ENCODE assay signal across 35 cellular contexts in the genomic region with DNA sequence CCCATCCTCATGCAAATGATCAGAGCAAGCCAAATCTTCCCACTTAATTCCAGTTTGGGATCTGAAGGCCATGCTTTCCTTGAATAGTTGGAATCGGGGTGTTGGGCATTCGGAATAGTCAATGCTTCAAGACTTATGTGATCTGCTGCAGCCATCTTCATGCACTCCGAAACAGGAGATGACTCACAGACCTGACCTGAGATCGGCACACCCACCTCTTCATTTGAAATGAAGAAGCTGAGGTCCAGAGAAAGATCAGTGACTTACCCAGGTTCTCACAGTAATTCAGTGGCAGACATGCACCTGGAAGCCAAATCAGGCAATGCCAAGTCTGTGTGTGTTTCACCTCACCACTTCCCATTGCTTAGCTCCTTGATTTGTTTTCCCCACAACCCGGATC. TPM values are rescaled to one million over a fixed set of nuclear protein-coding genes. Genes with fewer than 3 reads are reported as not detected.
"Had no signal": no experiment of that assay in that cellular context is flagged by ENCODE, and none has a peak within 500 bp of the region (broad histone marks: within the 10 kb centered on the region; RNA-seq: fewer than 3 reads in every experiment).

No MANE protein-coding gene starts in this region.

- H3K4me3 ChIP-seq: ascending aorta, Peyer's patch had no signal

- ATAC-seq: activated CD8-positive, alpha-beta T cell treated with anti-CD3 and anti-CD28 coated beads for 36 hours; activated T-cell treated with anti-CD3 and anti-CD28 coated beads, Interleukin-2, amount 50 U/mL, for 72 hours; activated T-helper 17 cell treated with anti-CD3 and anti-CD28 coated beads, Interleukin-2, amount 50 U/mL, for 72 hours; Right ventricle myocardium inferior had no signal

- H3K27ac ChIP-seq: ascending aorta, KMS-11, Peyer's patch, RWPE1 had no signal

- H3K9me3 ChIP-seq: ascending aorta, Peyer's patch had no signal

- H3K36me3 ChIP-seq: ascending aorta, Peyer's patch had no signal

- H3K4me2 ChIP-seq: KMS-11 had no signal

- H3K9ac ChIP-seq: KMS-11 had no signal

- DNase-seq: activated B cell treated with CpG ODN at 0.5 μM for 24 hours; activated CD4-positive, alpha-beta T cell treated with anti-CD3 and anti-CD28 coated beads, Interleukin-2, amount 10 ng/mL, durations not matched to agents 24 days and 14 days; activated CD4-positive, alpha-beta T cell treated with anti-CD3 and anti-CD28 coated beads, Interleukin-2, amount 50 U/mL, for 4 hours; activated CD4-positive, CD25-positive, alpha-beta regulatory T cell treated with anti-CD3 and anti-CD28 coated beads, Interleukin-2, amount 50 U/mL, for 72 hours; activated CD8-positive, alpha-beta T cell treated with anti-CD3 and anti-CD28 coated beads for 36 hours; activated gamma-delta T cell; activated naive CD4-positive, alpha-beta T cell treated with Interleukin-2 at 50 U/mL for 16 hours; activated naive CD8-positive, alpha-beta T cell treated with anti-CD3 and anti-CD28 coated beads, Interleukin-2, amount 10 ng/mL, durations not matched to agents 7 days and 5 days; activated T-cell treated with anti-CD3 and anti-CD28 coated beads, Interleukin-2, amount 50 U/mL, for 1 hour; activated T-cell treated with anti-CD3 and anti-CD28 coated beads, Interleukin-2, amount 50 U/mL, for 72 hours; amygdala; caudate nucleus; cerebellar nuclear complex; NCI-H1092 treated with DMSO at 0.1 percent for 48 hours; NCI-H1417; NCI-H146; NCI-H187; NCI-H2029 treated with DMSO at 0.1 percent for 48 hours; NCI-H2107; NCI-H2171; NCI-H446; NCI-H524; NCI-H69; NCI-H82; Peyer's patch; SIG-M5; SW 1271; T-helper 1 cell; T-helper 2 cell; T-helper 9 cell had no signal

- H3K27me3 ChIP-seq: ascending aorta had no signal

RNA-seq across cellular contexts. Expression of a gene that starts 33.0 kb away (rescaled TPM):
- total RNA-seq: Right ventricle myocardium inferior had no signal
